Comparison of ENCODE assay signal across 13 cellular contexts in the genomic region with DNA sequence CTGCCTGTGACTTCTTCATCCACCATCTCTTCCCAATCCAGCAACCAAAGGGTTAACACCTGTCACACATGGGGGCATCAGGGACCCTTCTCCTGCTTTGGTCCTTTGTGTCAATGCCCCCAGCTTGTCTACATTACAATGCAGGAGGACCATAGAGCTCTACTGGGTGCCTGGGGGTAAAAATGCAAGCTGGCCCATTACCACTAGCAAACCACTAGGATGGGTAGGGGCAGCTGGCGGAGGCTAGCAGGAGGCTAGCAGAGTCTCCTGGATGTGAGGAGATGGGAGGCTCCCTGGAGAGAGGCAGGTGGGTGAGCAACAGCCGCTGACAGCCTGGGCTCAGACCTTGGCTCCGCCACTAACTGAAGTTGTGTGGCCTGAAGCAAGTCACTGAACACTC.
DNase-seq lines count a peak whose midpoint lies in the region; ATAC-seq and TF ChIP-seq lines count a peak whose summit lies in the region.
"Had no signal": no experiment of that assay in that cellular context is flagged by ENCODE, and none has a peak within 500 bp of the region (broad histone marks: within the 10 kb centered on the region; RNA-seq: fewer than 3 reads in every experiment).

No MANE protein-coding gene starts in this region.

- no peak overlapping the region for H3K4me3 Mint-ChIP-seq in T-helper 1 cell treated with Interleukin-12 subunit alpha and Interleukin-12 subunit beta and Interleukin-4 antibody, amounts not matched to agents 30 μg/mL and 1 μg/mL, for 36 hours
- no peak overlapping the region for H3K4me3 Mint-ChIP-seq in stimulated activated effector memory CD8-positive, alpha-beta T cell treated with anti-CD3 and anti-CD28 coated beads, Interleukin-12 subunit alpha, Interleukin-12 subunit beta, amount 100 ng/mL, for 72 hours
- H3K4me3 Mint-ChIP-seq in osteocyte (ENCODE audit: unreplicated experiment), result no peak overlapping the region
- H3K4me3 Mint-ChIP-seq: CD14-positive monocyte; CD8-positive, alpha-beta memory T cell had no signal

- no peaks in the 10 kb centered on the region for H3K27me3 Mint-ChIP-seq in T-helper 1 cell treated with Interleukin-12 subunit alpha and Interleukin-12 subunit beta and Interleukin-4 antibody, amounts not matched to agents 30 μg/mL and 1 μg/mL, for 36 hours (ENCODE audit: low read depth)
- H3K27me3 Mint-ChIP-seq in osteocyte (ENCODE audit: unreplicated experiment), result no peaks in the 10 kb centered on the region
- H3K27me3 Mint-ChIP-seq: CD8-positive, alpha-beta memory T cell had no signal

- no peaks in the 10 kb centered on the region for H3K36me3 ChIP-seq in iPS-20b (ENCODE audit: insufficient read depth, low read depth, low read length)

- H3K9me3 Mint-ChIP-seq in T-helper 1 cell treated with Interleukin-12 subunit alpha and Interleukin-12 subunit beta and Interleukin-4 antibody, amounts not matched to agents 30 μg/mL and 1 μg/mL, for 36 hours, result no peaks in the 10 kb centered on the region
- no peaks in the 10 kb centered on the region for H3K9me3 Mint-ChIP-seq in stimulated activated effector memory CD8-positive, alpha-beta T cell treated with anti-CD3 and anti-CD28 coated beads, Interleukin-12 subunit alpha, Interleukin-12 subunit beta, amount 100 ng/mL, for 72 hours
- H3K9me3 Mint-ChIP-seq in osteocyte (ENCODE audit: unreplicated experiment), result peaks cover 9% of the 10 kb centered on the region

- H3K9me3 ChIP-seq in iPS-20b (ENCODE audit: insufficient read depth, low read depth, low read length), result no peaks in the 10 kb centered on the region
- H3K9me3 ChIP-seq: Caco-2 had no signal

- no peak for TF ChIP-seq CTCF in osteocyte (IDR thresholded peaks at IDR 0.05)

- 0 out of 2 replicates have a peak overlapping the region, but pooled peaks have one; percentile 18 for H3K4me3 ChIP-seq in iPS-20b (ENCODE audit: low read length)

- H3K27ac ChIP-seq in iPS-20b (ENCODE audit: low read length), result no peak overlapping the region
- H3K27ac ChIP-seq: 22Rv1 had no signal

- H3K36me3 Mint-ChIP-seq in T-helper 1 cell treated with Interleukin-12 subunit alpha and Interleukin-12 subunit beta and Interleukin-4 antibody, amounts not matched to agents 30 μg/mL and 1 μg/mL, for 36 hours (ENCODE audit: low read depth), result no peaks in the 10 kb centered on the region
- H3K36me3 Mint-ChIP-seq in stimulated activated effector memory CD8-positive, alpha-beta T cell treated with anti-CD3 and anti-CD28 coated beads, Interleukin-12 subunit alpha, Interleukin-12 subunit beta, amount 100 ng/mL, for 72 hours, result no peaks in the 10 kb centered on the region
- H3K36me3 Mint-ChIP-seq in osteocyte (ENCODE audit: unreplicated experiment), result no peaks in the 10 kb centered on the region
- H3K36me3 Mint-ChIP-seq: CD14-positive monocyte; CD8-positive, alpha-beta memory T cell had no signal

- no peaks in the 10 kb centered on the region for H3K4me1 Mint-ChIP-seq in T-helper 1 cell treated with Interleukin-12 subunit alpha and Interleukin-12 subunit beta and Interleukin-4 antibody, amounts not matched to agents 30 μg/mL and 1 μg/mL, for 36 hours (ENCODE audit: low read depth)
- H3K4me1 Mint-ChIP-seq in stimulated activated effector memory CD8-positive, alpha-beta T cell treated with anti-CD3 and anti-CD28 coated beads, Interleukin-12 subunit alpha, Interleukin-12 subunit beta, amount 100 ng/mL, for 72 hours, result no peaks in the 10 kb centered on the region
- no peaks in the 10 kb centered on the region for H3K4me1 Mint-ChIP-seq in osteocyte (ENCODE audit: unreplicated experiment)
- H3K4me1 Mint-ChIP-seq: CD14-positive monocyte; CD8-positive, alpha-beta memory T cell had no signal

- peak; percentile 24 for ATAC-seq in stimulated activated effector memory CD8-positive, alpha-beta T cell treated with anti-CD3 and anti-CD28 coated beads, Interleukin-12 subunit alpha, Interleukin-12 subunit beta, amount 100 ng/mL, for 72 hours
- ATAC-seq in GM19035 (IDR thresholded peaks at IDR 0.05; ENCODE audit: unreplicated experiment), result no peak
- ATAC-seq: HepG2 had no signal

- no peak for DNase-seq in T-helper 1 cell
- peak; percentile 8 for DNase-seq in NCI-H345 treated with DMSO at 0.1 percent for 48 hours (lab: John Stamatoyannopoulos, UW; ENCODE audit: unreplicated experiment)
- no peak for DNase-seq in stimulated activated effector memory CD8-positive, alpha-beta T cell treated with anti-CD3 and anti-CD28 coated beads, Interleukin-12 subunit alpha, Interleukin-12 subunit beta, amount 100 ng/mL, for 72 hours (ENCODE audit: low spot score in 2 of 2)
- DNase-seq in GDM1 (lab: John Stamatoyannopoulos, UW), result no peak
- DNase-seq in osteocyte (ENCODE audit: extremely low spot score, unreplicated experiment), result no peak
- DNase-seq: Caco-2; CD8-positive, alpha-beta memory T cell had no signal

- peak overlapping the region; percentile 3 for H3K27ac Mint-ChIP-seq in T-helper 1 cell treated with Interleukin-12 subunit alpha and Interleukin-12 subunit beta and Interleukin-4 antibody, amounts not matched to agents 30 μg/mL and 1 μg/mL, for 36 hours
- no peak overlapping the region for H3K27ac Mint-ChIP-seq in stimulated activated effector memory CD8-positive, alpha-beta T cell treated with anti-CD3 and anti-CD28 coated beads, Interleukin-12 subunit alpha, Interleukin-12 subunit beta, amount 100 ng/mL, for 72 hours
- H3K27ac Mint-ChIP-seq in osteocyte (ENCODE audit: unreplicated experiment), result no peak overlapping the region
- H3K27ac Mint-ChIP-seq: CD14-positive monocyte; CD8-positive, alpha-beta memory T cell had no signal

- peaks cover 12% of the 10 kb centered on the region; the same call in 1 of the 2 replicates for H3K4me1 ChIP-seq in iPS-20b (ENCODE audit: insufficient read depth, low read length)
- H3K4me1 ChIP-seq: Caco-2 had no signal

- no peak overlapping the region for H3K9ac ChIP-seq in iPS-20b (ENCODE audit: low read depth, low read length)

- no peaks in the 10 kb centered on the region for H3K27me3 ChIP-seq in iPS-20b (ENCODE audit: insufficient read depth, low read length)
